In the genomic region with DNA sequence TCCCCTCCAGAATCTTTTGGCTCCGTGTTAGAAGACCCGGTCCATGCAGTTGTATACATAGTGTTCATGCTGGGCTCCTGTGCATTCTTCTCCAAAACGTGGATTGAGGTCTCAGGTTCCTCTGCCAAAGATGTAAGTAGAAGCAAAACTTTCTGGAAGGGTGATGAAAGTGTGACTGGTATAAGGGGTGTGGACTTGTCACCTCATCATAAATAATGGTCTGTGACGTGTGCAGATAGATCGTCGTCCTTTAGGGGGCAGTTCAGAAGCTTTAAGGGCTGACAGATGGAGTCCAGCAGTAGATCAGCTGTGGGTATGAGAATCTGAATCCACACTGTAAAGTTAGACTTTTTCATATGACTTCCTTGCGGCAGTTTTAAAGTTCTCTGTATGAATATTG, we compare ENCODE assay signal across 16 cellular contexts. TPM values are rescaled to one million over a fixed set of nuclear protein-coding genes. Genes with fewer than 3 reads are reported as not detected.
DNase-seq lines count a peak whose midpoint lies in the region; ATAC-seq, FAIRE-seq and TF ChIP-seq lines count a peak whose summit lies in the region.
"Had no signal": no experiment of that assay in that cellular context is flagged by ENCODE, and none has a peak within 500 bp of the region (broad histone marks: within the 10 kb centered on the region; RNA-seq: fewer than 3 reads in every experiment).

No MANE protein-coding gene starts in this region.

- H3K36me3 ChIP-seq in A673 (ENCODE audit: insufficient read depth, low read length, poor library complexity, severe bottlenecking), result peaks cover 99% of the 10 kb centered on the region
- H3K36me3 ChIP-seq in K562 (ENCODE audit: control insufficient read depth, insufficient read depth, low read length), result peaks cover 98% of the 10 kb centered on the region
- H3K36me3 ChIP-seq in PC-9 (ENCODE audit: low read depth), result peaks cover 56% of the 10 kb centered on the region

- intact Hi-C loops in A673 (cut with micrococcal nuclease; ENCODE audit: unreplicated experiment) (no loop called here), K562 (cut with micrococcal nuclease) (no loop called here), PC-9 (cut with micrococcal nuclease; ENCODE audit: unreplicated experiment) (no loop called here)

- peak; percentile 66 for FAIRE-seq in K562 (lab: Jason Lieb, UNC)
- FAIRE-seq: H54, TTC549 had no signal

- no peak overlapping the region for H3K4me3 ChIP-seq in A673 (ENCODE audit: low read depth, low read length, poor library complexity, severe bottlenecking)
- H3K4me3 ChIP-seq in K562, result no peak overlapping the region
- H3K4me3 ChIP-seq in PC-9, result no peak overlapping the region

- TF ChIP-seq CTCF in A673 (conservative IDR thresholded peaks at IDR 0.05; ENCODE audit: low read depth, low read length), result no peak
- peak in 1 of 3 experiments; percentile 8; a peak in 1 of 6 replicates for TF ChIP-seq CTCF in K562 (IDR thresholded peaks at IDR 0.05 in 2 of 3, conservative IDR thresholded peaks at IDR 0.05 in 1 of 3; ENCODE audit: insufficient read depth in 2 of 3, low read depth in 1 of 3, low read length in 3 of 3)
- TF ChIP-seq CTCF in PC-9 (conservative IDR thresholded peaks at IDR 0.05), result no peak

- TF ChIP-seq POLR2A in K562 (conservative IDR thresholded peaks at IDR 0.05), result no peak

- peak; percentile 70 for ATAC-seq in K562
- no peak for ATAC-seq in HG03457 (IDR thresholded peaks at IDR 0.05; ENCODE audit: unreplicated experiment)

- CTCF ChIA-PET in A673 (lab: Charles Lee), result interaction anchor here (0.6 kb wide), 1 partner anchor 21 kb away, joined by 3 read pairs; no protein-coding TSS in a partner anchor
- CTCF ChIA-PET in K562 (lab: Yijun Ruan, JAX; ENCODE audit: low intra/inter-chr PET ratio), result no interaction called here
- CTCF ChIA-PET in PC-9 (lab: Charles Lee), result no interaction called here

- no peaks in the 10 kb centered on the region for H3K9me2 ChIP-seq in PC-9 (ENCODE audit: insufficient read depth)

- peaks cover 7% of the 10 kb centered on the region; the same call in 1 of the 2 replicates for H4K20me1 ChIP-seq in K562 (replicated peaks; ENCODE audit: control insufficient read depth, insufficient read depth, low read length)
- peaks cover 77% of the 10 kb centered on the region for H4K20me1 ChIP-seq in PC-9 (ENCODE audit: insufficient read depth)

- DNase-seq in A673 (ENCODE audit: low spot score) (no peak), ELR (ENCODE audit: low read depth) (peak; percentile 47), NOMO-1 (lab: John Stamatoyannopoulos, UW; ENCODE audit: unreplicated experiment in 2 of 2) (peak; percentile 11 to 41), K562 (ENCODE audit: extremely low read depth in 1 of 4, low spot score in 3 of 4) (peak in 2 of 4 experiments; percentile 28 to 42), NCI-H2227 treated with DMSO at 0.1 percent for 48 hours (lab: John Stamatoyannopoulos, UW) (no peak), NCI-H226 (no peak), PC-9 (no peak)
- DNase-seq: activated gamma-delta T cell treated with Interleukin-2 at 50 U/mL for 16 hours; CD4-positive, alpha-beta T cell; DMS79; stimulated activated CD4-positive, alpha-beta T cell treated with anti-CD3 and anti-CD28 coated beads, Interleukin-4, amount 100 ng/mL, for 4 hours had no signal

- 0 out of 2 replicates have a peak, but pooled peaks have one; percentile 14 for TF ChIP-seq EP300 in K562 (IDR thresholded peaks at IDR 0.05; ENCODE audit: low read length)

- no peaks in the 10 kb centered on the region for H3K27me3 ChIP-seq in A673 (replicated peaks; ENCODE audit: insufficient read depth, low read depth, low read length, poor library complexity)
- no peaks in the 10 kb centered on the region for H3K27me3 ChIP-seq in K562 (ENCODE audit: control insufficient read depth in 2 of 2, insufficient read depth in 2 of 2, low read length in 2 of 2)
- no peaks in the 10 kb centered on the region for H3K27me3 ChIP-seq in PC-9 (ENCODE audit: insufficient read depth, low read depth)
- H3K27me3 ChIP-seq: neutrophil had no signal

- H2AFZ ChIP-seq in K562 (ENCODE audit: low read depth, low read length) (no peak overlapping the region), PC-9 (no peak overlapping the region)

- H3K9me3 ChIP-seq in A673 (ENCODE audit: low read depth, low read length, poor library complexity, severe bottlenecking) (no peaks in the 10 kb centered on the region), K562 (replicated peaks; ENCODE audit: control insufficient read depth, insufficient read depth, low read depth, low read length) (no peaks in the 10 kb centered on the region), PC-9 (ENCODE audit: insufficient read depth, low read depth) (no peaks in the 10 kb centered on the region)
- H3K9me3 ChIP-seq: neutrophil had no signal

- in situ Hi-C loops in K562 (cut with MboI), result no loop called here

- WGBS in K562 (ENCODE audit: insufficient coverage, low coverage, missing lambda C conversion rate), result 35% methylated on average over 6 of the region's 7 CpGs

- H3K4me2 ChIP-seq in K562 (ENCODE audit: insufficient read depth, low read length) (no peak overlapping the region), PC-9 (no peak overlapping the region)
- H3K4me2 ChIP-seq: KMS-11 had no signal

- H3K9ac ChIP-seq in K562 (ENCODE audit: insufficient read depth in 1 of 2, low read depth in 2 of 2, low read length in 2 of 2), result no peak overlapping the region
- H3K9ac ChIP-seq: KMS-11 had no signal

- peak overlapping the region; percentile 11 for H3K27ac ChIP-seq in A673 (ENCODE audit: low read depth, low read length, poor library complexity, severe bottlenecking)
- 0 out of 3 replicates have a peak overlapping the region, but pooled peaks have one; percentile 22 for H3K27ac ChIP-seq in K562 (ENCODE audit: extremely low read depth, low read depth, low read length)
- H3K27ac ChIP-seq in PC-9, result no peak overlapping the region
- H3K27ac ChIP-seq: KMS-11, neutrophil had no signal

- POLR2A ChIA-PET in A673 (lab: Charles Lee; ENCODE audit: low non-redundant PET) (no interaction called here), K562 (lab: Yijun Ruan, JAX) (interaction anchor here (0.6 to 1.0 kb wide), 3 partner anchors 8 to 375 kb away, joined by 3 read pairs; no protein-coding TSS in a partner anchor), PC-9 (lab: Charles Lee; ENCODE audit: unreplicated experiment) (no interaction called here)

- no peaks in the 10 kb centered on the region for H3K9me1 ChIP-seq in K562 (ENCODE audit: control insufficient read depth, insufficient read depth, low read length)

- H3K4me1 ChIP-seq in A673 (ENCODE audit: insufficient read depth, low read length, poor library complexity, severe bottlenecking), result no peaks in the 10 kb centered on the region
- peaks cover 0 to 9% of the 10 kb centered on the region in 2 experiments; a peak in 1 of 5 replicates for H3K4me1 ChIP-seq in K562 (replicated peaks in 1 of 2; ENCODE audit: control insufficient read depth in 2 of 2, insufficient read depth in 2 of 2, low read length in 2 of 2)
- H3K4me1 ChIP-seq in PC-9 (replicated peaks; ENCODE audit: insufficient read depth), result no peaks in the 10 kb centered on the region

- peaks cover 42% of the 10 kb centered on the region for H3F3A ChIP-seq in PC-9 (ENCODE audit: insufficient read depth, low read depth)

- BruUV-seq in A673 (replicated peaks; lab: Mats Ljungman, UMichigan) (no TSS peak), K562 (replicated peaks; lab: Mats Ljungman, UMichigan) (no TSS peak), PC-9 (replicated peaks; lab: Mats Ljungman, UMichigan) (no TSS peak)

- TF ChIP-seq RAD21 in K562 (CRISPR knock-in tag; conservative IDR thresholded peaks at IDR 0.05 in 1 of 2, IDR thresholded peaks at IDR 0.05 in 1 of 2), result no peak

- H3K79me2 ChIP-seq in K562 (ENCODE audit: control insufficient read depth, insufficient read depth, low read length) (no peaks in the 10 kb centered on the region), PC-9 (ENCODE audit: low read depth) (no peaks in the 10 kb centered on the region)

RNA-seq across cellular contexts. Expression of a gene that starts 15.2 kb away (rescaled TPM):
- total RNA-seq in A673 (2021) (156 and 176 TPM in 2 replicates), K562 (2014; rRNA removed) (79.1 and 105 TPM in 2 replicates), K562 (2014; rRNA removed; fragmentation: Illumina TruSeq; extraction: Trizol) (69.1 and 72.5 TPM in 2 replicates), K562 (2015; rRNA removed; fragmentation: Illumina TruSeq; extraction: Trizol) (97.5 and 98.2 TPM in 2 replicates), K562 (2021) (112 and 113 TPM in 2 replicates), PC-9 (2021) (110 and 189 TPM in 2 replicates)
- 177 and 213 TPM in 2 replicates for total RNA-seq in K562 (2011; cell fraction: chromatin; rRNA removed; ENCODE audit: low replicate concordance)
- 209 and 221 TPM in 2 replicates for total RNA-seq in K562 (2011; cell fraction: nucleolus; rRNA removed)
- total RNA-seq in K562 (2011; cell fraction: nucleoplasm; rRNA removed), result 193 and 199 TPM in 2 replicates
- polyA plus RNA-seq in K562 (2011; rRNA removed) (137 and 140 TPM in 2 replicates), K562 (2014; fragmentation: Illumina TruSeq; extraction: Trizol) (101 and 109 TPM in 2 replicates), K562 (2014; fragmentation: Nextera tagmentation; extraction: Ambion mirVana) (1 to 10 TPM; 1.9 to 5.1 TPM), K562 (2014; rRNA removed) (76.4 and 97.8 TPM in 2 replicates)
- polyA plus RNA-seq in K562 (2011; cell fraction: cytosol; rRNA removed), result 138 and 154 TPM in 2 replicates
- 101 and 119 TPM in 2 replicates for polyA plus RNA-seq in K562 (2011; cell fraction: nucleus; rRNA removed)
- polyA plus RNA-seq in K562 (2012), result 84.1 and 153 TPM in 2 replicates
- 167 and 193 TPM in 2 replicates for polyA minus RNA-seq in K562 (2011; rRNA and poly(A)+ RNA removed)
- 80.9 and 97.1 TPM in 2 replicates for polyA minus RNA-seq in K562 (2011; cell fraction: cytosol; rRNA and poly(A)+ RNA removed)
- polyA minus RNA-seq in K562 (2011; cell fraction: nucleus; rRNA and poly(A)+ RNA removed), result 37.3 and 56.3 TPM in 2 replicates

RNA-seq across cellular contexts. Expression of a gene that starts 56.1 kb away (rescaled TPM):
- 153 and 156 TPM in 2 replicates for total RNA-seq in A673 (2021)
- 55.5 and 61.2 TPM in 2 replicates for total RNA-seq in K562 (2011; cell fraction: chromatin; rRNA removed; ENCODE audit: low replicate concordance)
- 45.7 and 51.0 TPM in 2 replicates for total RNA-seq in K562 (2011; cell fraction: nucleolus; rRNA removed)
- total RNA-seq in K562 (2011; cell fraction: nucleoplasm; rRNA removed), result 45.6 and 47.1 TPM in 2 replicates
- total RNA-seq in K562 (2014; rRNA removed), result 140 and 148 TPM in 2 replicates
- 117 and 119 TPM in 2 replicates for total RNA-seq in K562 (2014; rRNA removed; fragmentation: Illumina TruSeq; extraction: Trizol)
- total RNA-seq in K562 (2015; rRNA removed; fragmentation: Illumina TruSeq; extraction: Trizol), result 131 TPM in 2 replicates
- 106 and 110 TPM in 2 replicates for total RNA-seq in K562 (2021)
- polyA plus RNA-seq in K562 (2011; rRNA removed), result 69.8 and 94.4 TPM in 2 replicates
- 80.6 and 98.7 TPM in 2 replicates for polyA plus RNA-seq in K562 (2011; cell fraction: cytosol; rRNA removed)
- 36.0 and 40.8 TPM in 2 replicates for polyA plus RNA-seq in K562 (2011; cell fraction: nucleus; rRNA removed)
- 77.9 and 122 TPM in 2 replicates for polyA plus RNA-seq in K562 (2012)
- 140 and 147 TPM in 2 replicates for polyA plus RNA-seq in K562 (2014; fragmentation: Illumina TruSeq; extraction: Trizol)
- polyA plus RNA-seq in K562 (2014; fragmentation: Nextera tagmentation; extraction: Ambion mirVana), result 10 to 100 TPM; 20.7 to 40.2 TPM
- polyA plus RNA-seq in K562 (2014; rRNA removed), result 103 and 113 TPM in 2 replicates
- 63.4 and 91.2 TPM in 2 replicates for polyA minus RNA-seq in K562 (2011; rRNA and poly(A)+ RNA removed)
- 42.4 and 64.1 TPM in 2 replicates for polyA minus RNA-seq in K562 (2011; cell fraction: cytosol; rRNA and poly(A)+ RNA removed)
- polyA minus RNA-seq in K562 (2011; cell fraction: nucleus; rRNA and poly(A)+ RNA removed), result 28.1 and 32.5 TPM in 2 replicates
- total RNA-seq in PC-9 (2021), result 91.4 and 115 TPM in 2 replicates

Comparison
In these comparisons a context has a peak if more than half of its experiments do, and no peak if none do; other contexts are left out.
1. DNase-seq: peak in ELR (single experiment) and NOMO-1 (2 of 2); none in A673 (single experiment), NCI-H2227 treated with DMSO at 0.1 percent for 48 hours (single experiment), NCI-H226 (single experiment) and PC-9 (0 of 2).